Comparison of ENCODE assay signal across 20 cellular contexts in the genomic region with DNA sequence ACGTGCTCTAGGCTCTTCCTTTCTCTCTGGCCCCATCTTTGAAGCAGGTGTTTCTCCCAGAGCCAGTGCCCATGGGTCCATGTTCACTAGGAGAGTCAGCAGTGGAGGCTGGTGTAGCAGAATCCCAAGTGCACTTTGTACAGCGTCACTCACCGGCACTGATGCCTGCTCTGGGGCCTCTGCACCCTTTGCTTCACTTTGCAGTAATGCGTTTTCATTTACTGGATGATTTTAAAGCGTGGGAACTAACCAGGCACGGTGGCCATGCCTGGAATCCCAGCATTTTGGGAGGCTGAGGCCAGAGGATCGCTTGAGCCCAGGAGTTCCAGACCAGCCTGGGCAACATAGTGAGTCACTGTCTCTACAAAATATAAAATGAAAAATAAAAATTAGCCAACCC.
"Had no signal": no experiment of that assay in that cellular context is flagged by ENCODE, and none has a peak within 500 bp of the region (broad histone marks: within the 10 kb centered on the region; RNA-seq: fewer than 3 reads in every experiment).

No MANE protein-coding gene starts in this region.

- H3K4me3 ChIP-seq: heart left ventricle, left lung, psoas muscle, suprapubic skin, tibial nerve had no signal

- H3K27me3 Mint-ChIP-seq: activated CD4-positive, alpha-beta memory T cell treated with anti-CD3 and anti-CD28 coated beads, Interleukin-2, amount 10 ng/mL, durations not matched to agents 7 days and 5 days; activated CD4-positive, alpha-beta T cell treated with anti-CD3 and anti-CD28 coated beads, Interleukin-2, amount 10 ng/mL, durations not matched to agents 24 days and 14 days; activated T-helper 17 cell treated with anti-CD3 and anti-CD28 coated beads, Interleukin-2, amount 50 U/mL, for 72 hours had no signal

- H3K4me3 Mint-ChIP-seq: activated CD4-positive, alpha-beta memory T cell treated with anti-CD3 and anti-CD28 coated beads, Interleukin-2, amount 10 ng/mL, durations not matched to agents 7 days and 5 days; activated CD4-positive, alpha-beta T cell treated with anti-CD3 and anti-CD28 coated beads, Interleukin-2, amount 10 ng/mL, durations not matched to agents 24 days and 14 days; activated T-cell treated with anti-CD3 and anti-CD28 coated beads, Interleukin-2, amount 50 U/mL, for 4 hours; activated T-helper 17 cell treated with anti-CD3 and anti-CD28 coated beads, Interleukin-2, amount 50 U/mL, for 72 hours had no signal

- H3K4me1 Mint-ChIP-seq: activated CD4-positive, alpha-beta memory T cell treated with anti-CD3 and anti-CD28 coated beads, Interleukin-2, amount 10 ng/mL, durations not matched to agents 7 days and 5 days; activated CD4-positive, alpha-beta T cell treated with anti-CD3 and anti-CD28 coated beads, Interleukin-2, amount 10 ng/mL, durations not matched to agents 24 days and 14 days; activated T-helper 17 cell treated with anti-CD3 and anti-CD28 coated beads, Interleukin-2, amount 50 U/mL, for 72 hours had no signal

- DNase-seq: activated CD4-positive, alpha-beta memory T cell treated with anti-CD3 and anti-CD28 coated beads, Interleukin-2, amount 10 ng/mL, durations not matched to agents 7 days and 5 days; activated CD4-positive, alpha-beta T cell treated with anti-CD3 and anti-CD28 coated beads, Interleukin-2, amount 10 ng/mL, durations not matched to agents 24 days and 14 days; activated CD4-positive, CD25-positive, alpha-beta regulatory T cell treated with anti-CD3 and anti-CD28 coated beads, Interleukin-2, amount 50 U/mL, for 72 hours; activated CD8-positive, alpha-beta memory T cell treated with anti-CD3 and anti-CD28 coated beads, Interleukin-2, amount 50 U/mL, for 48 hours; activated gamma-delta T cell treated with Interleukin-2 at 50 U/mL for 16 hours; activated naive CD4-positive, alpha-beta T cell treated with anti-CD3 and anti-CD28 coated beads, Interleukin-2, amount 50 U/mL, for 16 hours; activated T-cell treated with anti-CD3 and anti-CD28 coated beads, Interleukin-2, amount 50 U/mL, for 4 hours; amygdala; caudate nucleus; foreskin fibroblast; heart left ventricle; left lung; mammary epithelial cell; nucleus accumbens; psoas muscle; stimulated activated naive CD4-positive, alpha-beta T cell; T-helper 2 cell had no signal

- ATAC-seq: activated T-cell treated with anti-CD3 and anti-CD28 coated beads, Interleukin-2, amount 50 U/mL, for 4 hours; activated T-helper 17 cell treated with anti-CD3 and anti-CD28 coated beads, Interleukin-2, amount 50 U/mL, for 72 hours; heart left ventricle; left lung; psoas muscle had no signal

- H3K9me3 Mint-ChIP-seq: activated CD4-positive, alpha-beta memory T cell treated with anti-CD3 and anti-CD28 coated beads, Interleukin-2, amount 10 ng/mL, durations not matched to agents 7 days and 5 days; activated CD4-positive, alpha-beta T cell treated with anti-CD3 and anti-CD28 coated beads, Interleukin-2, amount 10 ng/mL, durations not matched to agents 24 days and 14 days; activated T-cell treated with anti-CD3 and anti-CD28 coated beads, Interleukin-2, amount 50 U/mL, for 4 hours; activated T-helper 17 cell treated with anti-CD3 and anti-CD28 coated beads, Interleukin-2, amount 50 U/mL, for 72 hours had no signal

- H3K27ac Mint-ChIP-seq: activated CD4-positive, alpha-beta memory T cell treated with anti-CD3 and anti-CD28 coated beads, Interleukin-2, amount 10 ng/mL, durations not matched to agents 7 days and 5 days; activated CD4-positive, alpha-beta T cell treated with anti-CD3 and anti-CD28 coated beads, Interleukin-2, amount 10 ng/mL, durations not matched to agents 24 days and 14 days; activated T-helper 17 cell treated with anti-CD3 and anti-CD28 coated beads, Interleukin-2, amount 50 U/mL, for 72 hours had no signal
